34 cellular contexts compared by ENCODE assay signal in the genomic region with DNA sequence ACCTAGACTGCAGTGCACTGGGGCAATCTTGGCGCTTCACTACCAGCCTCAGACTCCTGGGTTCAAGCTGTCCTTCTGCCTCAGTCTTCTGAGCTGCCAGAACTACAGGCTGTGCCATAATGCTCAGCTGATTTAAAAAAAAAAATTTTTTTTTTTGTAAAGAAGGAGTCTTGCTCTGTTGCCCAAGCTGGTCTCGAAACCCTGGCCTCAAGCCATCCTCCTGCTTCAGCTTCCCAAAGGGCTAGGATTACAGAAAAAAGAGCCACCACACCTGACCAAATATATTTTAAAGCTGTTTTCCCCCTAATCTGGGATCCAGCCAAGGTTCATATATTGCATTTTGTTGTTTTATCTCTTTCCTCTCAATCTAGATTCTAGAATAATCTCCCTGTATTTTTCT.
"Had no signal": no experiment of that assay in that cellular context is flagged by ENCODE, and none has a peak within 500 bp of the region (broad histone marks: within the 10 kb centered on the region; RNA-seq: fewer than 3 reads in every experiment).

No MANE protein-coding gene starts in this region.

- H3K36me3 Mint-ChIP-seq: activated naive CD4-positive, alpha-beta T cell treated with anti-CD3 and anti-CD28 coated beads, Interleukin-2, amount 50 U/mL, for 24 hours; activated naive CD8-positive, alpha-beta T cell treated with anti-CD3 and anti-CD28 coated beads, Interleukin-2, amount 10 ng/mL, durations not matched to agents 7 days and 5 days had no signal

- H3K27ac ChIP-seq: brain microvascular endothelial cell, Peyer's patch, SJSA1 had no signal

- H3K4me2 ChIP-seq: SK-N-SH had no signal

- H3K27ac Mint-ChIP-seq: activated CD4-positive, alpha-beta T cell treated with anti-CD3 and anti-CD28 coated beads, Interleukin-2, amount 10 ng/mL, durations not matched to agents 24 days and 14 days; activated CD8-positive, alpha-beta T cell treated with anti-CD3 and anti-CD28 coated beads for 36 hours; activated naive CD4-positive, alpha-beta T cell treated with anti-CD3 and anti-CD28 coated beads, Interleukin-2, amount 50 U/mL, for 24 hours; activated naive CD8-positive, alpha-beta T cell treated with anti-CD3 and anti-CD28 coated beads, Interleukin-2, amount 10 ng/mL, durations not matched to agents 7 days and 5 days; activated T-cell treated with anti-CD3 and anti-CD28 coated beads, Interleukin-2, amount 50 U/mL, for 24 hours; activated T-helper 2 cell treated with anti-CD3 and anti-CD28 coated beads, Interferon-gamma antibody, Interleukin-2, Interleukin-4, amounts not matched to agents 10 μg/mL and 5 μg/mL and 100 μg/mL, durations not matched to agents 14 hours and 24 hours and 36 hours; T-helper 1 cell treated with Interleukin-12 subunit alpha and Interleukin-12 subunit beta and Interleukin-4 antibody, amounts not matched to agents 30 μg/mL and 1 μg/mL, for 36 hours; T-helper 2 cell treated with Interferon-gamma antibody and Interleukin-4, amounts not matched to agents 5 μg/mL and 100 μg/mL, for 36 hours had no signal

- H3K4me1 ChIP-seq: Peyer's patch had no signal

- DNase-seq: activated CD4-positive, alpha-beta T cell treated with anti-CD3 and anti-CD28 coated beads, Interleukin-2, amount 10 ng/mL, durations not matched to agents 24 days and 14 days; activated CD4-positive, alpha-beta T cell treated with anti-CD3 and anti-CD28 coated beads, Interleukin-2, amount 50 U/mL, for 4 hours; activated CD8-positive, alpha-beta T cell treated with anti-CD3 and anti-CD28 coated beads for 36 hours; activated gamma-delta T cell; activated naive CD4-positive, alpha-beta T cell treated with Interleukin-2 at 50 U/mL for 16 hours; activated naive CD8-positive, alpha-beta T cell treated with anti-CD3 and anti-CD28 coated beads, Interleukin-2, amount 10 ng/mL, durations not matched to agents 7 days and 5 days; activated T-cell treated with anti-CD3 and anti-CD28 coated beads, Interleukin-2, amount 50 U/mL, for 24 hours; amniotic stem cell; aorta; brain microvascular endothelial cell; central memory CD4-positive, alpha-beta T cell; Karpas-422; KBM-7; MG63; NCI-H1048; NCI-H1105 treated with DMSO at 0.1 percent for 48 hours; NCI-H1436; NCI-H1694; NCI-H1930; NCI-H2081 treated with DMSO at 0.1 percent for 48 hours; NCI-H510A; NCI-H526; NCI-H774; NK-92 treated with Interleukin-12 subunit alpha and Interleukin-12 subunit beta, amount 100 ng/mL, for 24 hours; PC-3; Peyer's patch; RPMI8226; SHP77 treated with DMSO at 0.1 percent for 48 hours; SK-N-SH had no signal

- H3K27me3 ChIP-seq: brain microvascular endothelial cell, MG63, Peyer's patch, SJSA1 had no signal

- H3K9me3 Mint-ChIP-seq: activated naive CD4-positive, alpha-beta T cell treated with anti-CD3 and anti-CD28 coated beads, Interleukin-2, amount 50 U/mL, for 24 hours; activated naive CD8-positive, alpha-beta T cell treated with anti-CD3 and anti-CD28 coated beads, Interleukin-2, amount 10 ng/mL, durations not matched to agents 7 days and 5 days; T-helper 1 cell treated with Interleukin-12 subunit alpha and Interleukin-12 subunit beta and Interleukin-4 antibody, amounts not matched to agents 30 μg/mL and 1 μg/mL, for 36 hours; T-helper 2 cell treated with Interferon-gamma antibody and Interleukin-4, amounts not matched to agents 5 μg/mL and 100 μg/mL, for 36 hours had no signal

- H3K9ac ChIP-seq: SK-N-SH had no signal

- H3K4me3 Mint-ChIP-seq: activated CD4-positive, alpha-beta T cell treated with anti-CD3 and anti-CD28 coated beads, Interleukin-2, amount 10 ng/mL, durations not matched to agents 24 days and 14 days; activated CD8-positive, alpha-beta T cell treated with anti-CD3 and anti-CD28 coated beads for 36 hours; activated naive CD4-positive, alpha-beta T cell treated with anti-CD3 and anti-CD28 coated beads, Interleukin-2, amount 50 U/mL, for 24 hours; activated naive CD8-positive, alpha-beta T cell treated with anti-CD3 and anti-CD28 coated beads, Interleukin-2, amount 10 ng/mL, durations not matched to agents 7 days and 5 days; activated T-cell treated with anti-CD3 and anti-CD28 coated beads, Interleukin-2, amount 50 U/mL, for 24 hours; T-helper 1 cell treated with Interleukin-12 subunit alpha and Interleukin-12 subunit beta and Interleukin-4 antibody, amounts not matched to agents 30 μg/mL and 1 μg/mL, for 36 hours; T-helper 2 cell treated with Interferon-gamma antibody and Interleukin-4, amounts not matched to agents 5 μg/mL and 100 μg/mL, for 36 hours had no signal

- H3K9me3 ChIP-seq: Peyer's patch, SJSA1, SK-N-SH had no signal

- H3K36me3 ChIP-seq: Peyer's patch had no signal

- H3K4me1 Mint-ChIP-seq: activated CD4-positive, alpha-beta T cell treated with anti-CD3 and anti-CD28 coated beads, Interleukin-2, amount 10 ng/mL, durations not matched to agents 24 days and 14 days; activated naive CD4-positive, alpha-beta T cell treated with anti-CD3 and anti-CD28 coated beads, Interleukin-2, amount 50 U/mL, for 24 hours; activated naive CD8-positive, alpha-beta T cell treated with anti-CD3 and anti-CD28 coated beads, Interleukin-2, amount 10 ng/mL, durations not matched to agents 7 days and 5 days had no signal

- H3K4me3 ChIP-seq: MG63, Peyer's patch, SJSA1 had no signal
